In genomic region chr3:165903885-165904284, GRCh38 we compare ENCODE assay signal across 15 cellular contexts.
"Had no signal": no experiment of that assay in that cellular context is flagged by ENCODE, and none has a peak within 500 bp of the region (broad histone marks: within the 10 kb centered on the region; RNA-seq: fewer than 3 reads in every experiment).

No MANE protein-coding gene starts in this region.

- H3K27ac Mint-ChIP-seq: activated CD4-positive, alpha-beta memory T cell treated with anti-CD3 and anti-CD28 coated beads, Interleukin-2, amount 10 ng/mL, durations not matched to agents 7 days and 5 days; activated naive CD8-positive, alpha-beta T cell treated with anti-CD3 and anti-CD28 coated beads, Interleukin-2, amount 10 ng/mL, durations not matched to agents 7 days and 5 days; stimulated activated naive CD8-positive, alpha-beta T cell treated with anti-CD3 and anti-CD28 coated beads, Interleukin-15, Interleukin-2, amounts not matched to agents 100 ng/mL and 50 ng/mL, for 24 hours had no signal

- ATAC-seq: gastroesophageal sphincter, left ventricle myocardium superior had no signal

- FAIRE-seq: kidney had no signal

- H3K36me3 Mint-ChIP-seq: activated naive CD8-positive, alpha-beta T cell treated with anti-CD3 and anti-CD28 coated beads, Interleukin-2, amount 10 ng/mL, durations not matched to agents 7 days and 5 days had no signal

- H3K36me3 ChIP-seq: ascending aorta, cardiac muscle cell, esophagus squamous epithelium, gastroesophageal sphincter had no signal

- H3K27me3 ChIP-seq: ascending aorta, cardiac muscle cell, esophagus squamous epithelium, gastroesophageal sphincter, testis had no signal

- DNase-seq: activated CD4-positive, alpha-beta memory T cell treated with anti-CD3 and anti-CD28 coated beads, Interleukin-2, amount 10 ng/mL, durations not matched to agents 7 days and 5 days; activated gamma-delta T cell; activated naive CD8-positive, alpha-beta T cell treated with anti-CD3 and anti-CD28 coated beads, Interleukin-2, amount 10 ng/mL, durations not matched to agents 7 days and 5 days; activated T-cell treated with anti-CD3 and anti-CD28 coated beads, Interleukin-2, amount 50 U/mL, for 48 hours; esophagus squamous epithelium; kidney; left ventricle myocardium superior; stimulated activated CD4-positive, alpha-beta T cell treated with anti-CD3 and anti-CD28 coated beads, Interleukin-4, amount 100 ng/mL, for 24 hours; testis had no signal

- H3K27ac ChIP-seq: ascending aorta, cardiac muscle cell, esophagus squamous epithelium, gastroesophageal sphincter, testis, VCaP had no signal

- H3K4me1 Mint-ChIP-seq: activated CD4-positive, alpha-beta memory T cell treated with anti-CD3 and anti-CD28 coated beads, Interleukin-2, amount 10 ng/mL, durations not matched to agents 7 days and 5 days; activated naive CD8-positive, alpha-beta T cell treated with anti-CD3 and anti-CD28 coated beads, Interleukin-2, amount 10 ng/mL, durations not matched to agents 7 days and 5 days; neural crest cell had no signal

- H3K4me3 ChIP-seq: ascending aorta, cardiac muscle cell, esophagus squamous epithelium, gastroesophageal sphincter, testis had no signal

- H3K27me3 Mint-ChIP-seq: activated CD4-positive, alpha-beta memory T cell treated with anti-CD3 and anti-CD28 coated beads, Interleukin-2, amount 10 ng/mL, durations not matched to agents 7 days and 5 days; activated naive CD8-positive, alpha-beta T cell treated with anti-CD3 and anti-CD28 coated beads, Interleukin-2, amount 10 ng/mL, durations not matched to agents 7 days and 5 days; stimulated activated naive CD8-positive, alpha-beta T cell treated with anti-CD3 and anti-CD28 coated beads, Interleukin-15, Interleukin-2, amounts not matched to agents 100 ng/mL and 50 ng/mL, for 24 hours had no signal

- H3K4me3 Mint-ChIP-seq: activated CD4-positive, alpha-beta memory T cell treated with anti-CD3 and anti-CD28 coated beads, Interleukin-2, amount 10 ng/mL, durations not matched to agents 7 days and 5 days; activated naive CD8-positive, alpha-beta T cell treated with anti-CD3 and anti-CD28 coated beads, Interleukin-2, amount 10 ng/mL, durations not matched to agents 7 days and 5 days; neural crest cell; stimulated activated naive CD8-positive, alpha-beta T cell treated with anti-CD3 and anti-CD28 coated beads, Interleukin-15, Interleukin-2, amounts not matched to agents 100 ng/mL and 50 ng/mL, for 24 hours had no signal

- H3K9me3 ChIP-seq: ascending aorta, esophagus squamous epithelium, gastroesophageal sphincter, testis had no signal

- H3K4me1 ChIP-seq: ascending aorta, esophagus squamous epithelium, gastroesophageal sphincter, testis had no signal
